9 cellular contexts compared by ENCODE assay signal in the genomic region with DNA sequence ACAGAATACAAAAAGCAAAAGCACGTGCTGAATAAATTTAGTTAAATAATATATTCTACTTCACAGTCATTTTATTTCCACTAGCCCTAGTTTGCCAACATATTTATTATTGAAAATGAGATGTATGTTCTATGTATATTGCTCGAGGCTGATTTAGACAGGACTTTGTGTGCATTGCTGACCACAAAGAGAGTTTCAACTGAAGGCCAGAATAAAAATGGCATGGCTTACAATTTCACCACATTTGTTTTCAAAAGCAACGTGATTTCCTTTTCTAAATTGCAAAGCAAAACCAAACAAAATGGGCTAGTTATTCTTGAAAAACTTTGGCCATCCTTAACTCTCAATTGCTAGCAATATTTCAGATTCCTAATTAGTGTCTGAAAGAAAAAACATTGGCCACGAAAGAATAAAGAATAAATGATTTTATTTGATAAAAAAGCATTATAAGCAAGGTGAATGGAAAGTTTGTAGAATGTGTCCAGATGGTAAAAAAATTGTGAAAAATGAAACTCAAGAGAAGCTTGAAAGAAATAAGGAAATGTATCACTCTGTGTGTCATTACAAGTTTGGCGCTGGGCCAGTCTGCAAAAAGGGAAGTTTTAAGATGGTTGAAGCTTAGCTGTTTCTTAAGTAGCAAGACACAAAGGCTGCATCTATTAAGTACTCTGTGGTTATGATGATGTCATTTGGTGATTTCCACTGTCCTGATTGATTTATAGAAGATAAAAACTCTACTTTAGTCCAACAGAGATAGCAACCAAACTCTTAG.
DNase-seq lines count a peak whose midpoint lies in the region; ATAC-seq and TF ChIP-seq lines count a peak whose summit lies in the region.
"Had no signal": no experiment of that assay in that cellular context is flagged by ENCODE, and none has a peak within 500 bp of the region (broad histone marks: within the 10 kb centered on the region; RNA-seq: fewer than 3 reads in every experiment).

No MANE protein-coding gene starts in this region.

- H3K9me3 ChIP-seq in breast epithelium: no peaks in the 10 kb centered on the region
- H3K9me3 ChIP-seq in Peyer's patch: no peaks in the 10 kb centered on the region

- H3K36me3 Mint-ChIP-seq in MCF 10A (ENCODE audit: insufficient read depth, unreplicated experiment): no peaks in the 10 kb centered on the region

- ATAC-seq in HG03039 (IDR thresholded peaks at IDR 0.05; ENCODE audit: unreplicated experiment): peak; percentile 95

- no peak overlapping the region for H3K27ac Mint-ChIP-seq in MCF 10A (ENCODE audit: low read depth, unreplicated experiment)

- H3K4me3 Mint-ChIP-seq in MCF 10A (ENCODE audit: unreplicated experiment): no peak overlapping the region

- H3K9me3 Mint-ChIP-seq in MCF 10A (ENCODE audit: unreplicated experiment): peaks cover 8% of the 10 kb centered on the region

- H3K4me1 ChIP-seq in breast epithelium: no peaks in the 10 kb centered on the region
- no peaks in the 10 kb centered on the region for H3K4me1 ChIP-seq in Peyer's patch

- H3K27me3 Mint-ChIP-seq in MCF 10A (ENCODE audit: insufficient read depth, unreplicated experiment): no peaks in the 10 kb centered on the region

- CTCF ChIA-PET in MCF 10A (lab: Yijun Ruan, JAX): no interaction called here

- TF ChIP-seq POLR2A in breast epithelium (IDR thresholded peaks at IDR 0.05) (no peak), Peyer's patch (IDR thresholded peaks at IDR 0.05) (no peak)

- intact Hi-C loops in MCF 10A (cut with micrococcal nuclease): no loop called here
- intact Hi-C loops in breast epithelium (cut with DNase I; ENCODE audit: low total_unique reads): no loop called here

- no TSS peak for BruUV-seq in MCF 10A (replicated peaks; lab: Mats Ljungman, UMichigan)

- TF ChIP-seq CTCF in MCF 10A (IDR thresholded peaks at IDR 0.05; ENCODE audit: unreplicated experiment): no peak
- no peak for TF ChIP-seq CTCF in breast epithelium (IDR thresholded peaks at IDR 0.05)
- no peak for TF ChIP-seq CTCF in Peyer's patch (IDR thresholded peaks at IDR 0.05)

- H3K4me1 Mint-ChIP-seq in MCF 10A (ENCODE audit: insufficient read depth, unreplicated experiment): no peaks in the 10 kb centered on the region

- H3K36me3 ChIP-seq in breast epithelium: no peaks in the 10 kb centered on the region
- H3K36me3 ChIP-seq in Peyer's patch: no peaks in the 10 kb centered on the region
- H3K36me3 ChIP-seq: cardiac muscle cell had no signal

- no peak overlapping the region for H3K27ac ChIP-seq in breast epithelium
- no peak overlapping the region for H3K27ac ChIP-seq in Peyer's patch
- H3K27ac ChIP-seq: cardiac muscle cell had no signal

- H3K27me3 ChIP-seq in breast epithelium (no peaks in the 10 kb centered on the region), Peyer's patch (no peaks in the 10 kb centered on the region)
- H3K27me3 ChIP-seq: cardiac muscle cell had no signal

- DNase-seq in MCF 10A (ENCODE audit: unreplicated experiment): peak; percentile 79
- DNase-seq in breast epithelium (ENCODE audit: low spot score in 2 of 2): no peak
- peak in 2 of 3 donors; percentile 48 to 76 for DNase-seq in Peyer's patch
- peak; percentile 1 for DNase-seq in fibroblast of peridontal ligament (ENCODE audit: extremely low read depth)
- DNase-seq in stimulated activated CD4-positive, alpha-beta T cell treated with anti-CD3 and anti-CD28 coated beads, Interleukin-2, amount 100 ng/mL, for 48 hours: peak; percentile 57 to 62
- DNase-seq in NCI-H1105 treated with DMSO at 0.1 percent for 48 hours (lab: John Stamatoyannopoulos, UW): no peak
- no peak for DNase-seq in NCI-H524 treated with DMSO at 0.1 percent for 48 hours (lab: John Stamatoyannopoulos, UW)

- H3K4me3 ChIP-seq in breast epithelium (no peak overlapping the region), Peyer's patch (no peak overlapping the region)
- H3K4me3 ChIP-seq: cardiac muscle cell had no signal

- POLR2A ChIA-PET in MCF 10A (lab: Yijun Ruan, JAX): no interaction called here

Comparison
In these comparisons a context has a peak if more than half of its experiments do, and no peak if none do; other contexts are left out.
1. DNase-seq: peak in MCF 10A (single experiment), Peyer's patch (2 of 3), fibroblast of peridontal ligament (single experiment) and stimulated activated CD4-positive, alpha-beta T cell treated with anti-CD3 and anti-CD28 coated beads, Interleukin-2, amount 100 ng/mL, for 48 hours (2 of 2); none in breast epithelium (0 of 2), NCI-H1105 treated with DMSO at 0.1 percent for 48 hours (single experiment) and NCI-H524 treated with DMSO at 0.1 percent for 48 hours (single experiment).